ENCODE assay signal across 9 cellular contexts in the genomic region with DNA sequence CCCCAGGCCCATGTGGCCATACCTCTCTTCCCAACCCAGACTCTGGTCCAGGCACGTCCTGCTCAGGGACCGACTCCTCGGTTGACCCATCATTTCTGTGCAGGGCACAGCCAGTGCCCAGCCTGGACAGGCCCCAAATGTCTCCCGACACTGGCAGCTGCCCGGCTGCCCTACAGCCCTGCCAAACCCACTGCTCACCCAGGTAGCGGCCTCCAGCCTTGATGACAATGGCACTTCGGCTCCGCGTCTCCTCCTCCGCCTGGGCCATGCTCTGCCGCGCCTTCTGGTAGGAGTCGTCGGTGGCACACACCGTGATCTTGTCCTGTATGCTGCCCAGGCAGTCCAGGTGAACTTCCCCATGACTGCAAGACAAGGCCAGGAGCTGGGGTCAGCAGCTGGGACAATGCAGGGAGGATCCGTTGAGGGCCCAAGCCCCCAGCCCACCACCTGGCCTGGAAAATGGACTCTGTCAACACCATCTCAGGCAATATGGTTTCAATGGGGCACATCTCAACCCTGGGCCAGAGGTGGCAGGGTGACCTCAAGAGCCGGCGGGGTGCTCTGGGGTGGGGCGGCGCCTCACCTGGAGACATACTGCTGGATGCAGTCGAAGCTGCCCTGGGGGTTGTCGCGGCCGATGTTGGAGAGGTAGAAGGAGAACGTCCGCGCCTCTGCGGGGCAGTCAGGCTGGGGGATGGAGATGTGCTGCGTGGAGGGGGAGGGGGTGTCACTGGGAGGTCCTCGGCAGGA. TPM values are rescaled to one million over a fixed set of nuclear protein-coding genes. Genes with fewer than 3 reads are reported as not detected.
DNase-seq lines count a peak whose midpoint lies in the region; ATAC-seq and TF ChIP-seq lines count a peak whose summit lies in the region.
"Had no signal": no experiment of that assay in that cellular context is flagged by ENCODE, and none has a peak within 500 bp of the region (broad histone marks: within the 10 kb centered on the region; RNA-seq: fewer than 3 reads in every experiment).

No MANE protein-coding gene starts in this region.

- DNase-seq in HFFc6 (no peak), adrenal gland (no peak), stomach (no peak), cortex of kidney (lab: John Stamatoyannopoulos, UW) (no peak), ACHN (no peak), COR-L47 (lab: John Stamatoyannopoulos, UW) (no peak)
- DNase-seq: kidney glomerular epithelial cell had no signal

- peak overlapping the region; percentile 76 for H3K27ac Mint-ChIP-seq in HFFc6

- no peak for TF ChIP-seq CTCF in HFFc6 (IDR thresholded peaks at IDR 0.05)
- no peak for TF ChIP-seq CTCF in adrenal gland (IDR thresholded peaks at IDR 0.05)
- TF ChIP-seq CTCF in liver (IDR thresholded peaks at IDR 0.05; ENCODE audit: low read depth, low read length, missing input control): no peak
- no peak for TF ChIP-seq CTCF in stomach (IDR thresholded peaks at IDR 0.05)

- TF ChIP-seq RAD21 in liver (IDR thresholded peaks at IDR 0.05): no peak

- in situ Hi-C loops in ACHN (cut with HindIII; ENCODE audit: low pct_ligation_motif_present, low pct_unique_long_range_greater_than_20kb, low sequenced_read_pairs): no loop called here

- WGBS in adrenal gland, 4 donors: 84 to 88% (median 87%) methylated on average over 17 to 30 of the region's 30 CpGs
- 89% methylated on average over 30 of the region's 30 CpGs for WGBS in liver
- 87 to 91% (median 91%) methylated on average over 24 to 30 of the region's 30 CpGs for WGBS in stomach, 5 donors

- H3K4me1 Mint-ChIP-seq in HFFc6 (ENCODE audit: low read depth): peaks cover 56% of the 10 kb centered on the region

- no peak for ATAC-seq in HG02852 (IDR thresholded peaks at IDR 0.05; ENCODE audit: unreplicated experiment)

- H3K27me3 Mint-ChIP-seq in HFFc6 (ENCODE audit: insufficient read depth): peaks cover 4% of the 10 kb centered on the region

- intact Hi-C loops in adrenal gland (cut with DNase I) (loop anchor here (5.0 to 10.0 kb wide), 4 partner anchors 49 to 459 kb away; no protein-coding TSS in a partner anchor), stomach (cut with DNase I; ENCODE audit: low total_unique reads) (loop anchor here (10.0 kb wide), 1 partner anchor 99 kb away; no protein-coding TSS in a partner anchor)

- H3K36me3 ChIP-seq in adrenal gland (replicated peaks in 1 of 2) (peaks cover 0 to 22% of the 10 kb centered on the region in 2 donors), liver (ENCODE audit: control insufficient read depth in 4 of 4, insufficient read depth in 3 of 4, low read depth in 1 of 4, low read length in 3 of 4) (peaks cover 3 to 14% (median 7%) of the 10 kb centered on the region in 4 donors), stomach (peaks cover 15 to 49% (median 34%) of the 10 kb centered on the region in 4 donors)

- H3K9ac ChIP-seq in liver (ENCODE audit: low read depth in 1 of 2, low read length in 2 of 2): no peak overlapping the region

- H3K4me3 Mint-ChIP-seq in HFFc6: no peak overlapping the region

- no peak for TF ChIP-seq EP300 in stomach (IDR thresholded peaks at IDR 0.05)

- peaks cover 14% of the 10 kb centered on the region; the same call in 1 of the 2 replicates for H3K36me3 Mint-ChIP-seq in HFFc6 (ENCODE audit: low read depth)

- H3K27me3 ChIP-seq in adrenal gland (no peaks in the 10 kb centered on the region), liver (ENCODE audit: control insufficient read depth in 4 of 4, insufficient read depth in 4 of 4, low read length in 3 of 4) (no peaks in the 10 kb centered on the region), stomach (no peaks in the 10 kb centered on the region)

- TF ChIP-seq POLR2A in adrenal gland (IDR thresholded peaks at IDR 0.05) (no peak), stomach (IDR thresholded peaks at IDR 0.05) (no peak)

- H3K27ac ChIP-seq in adrenal gland: peak overlapping the region; percentile 33 to 89 (median 70)
- peak overlapping the region; percentile 71 to 80 for H3K27ac ChIP-seq in liver (ENCODE audit: low read depth in 1 of 2, low read length in 2 of 2)
- H3K27ac ChIP-seq in stomach: peak overlapping the region; percentile 42 to 87 (median 85)

- H3K4me1 ChIP-seq in adrenal gland (replicated peaks in 1 of 2): peaks cover 15 to 53% of the 10 kb centered on the region in 2 donors
- peaks cover 22 to 60% (median 49%) of the 10 kb centered on the region in 4 donors for H3K4me1 ChIP-seq in liver (ENCODE audit: control insufficient read depth in 4 of 4, insufficient read depth in 4 of 4, low read length in 3 of 4)
- H3K4me1 ChIP-seq in stomach: peaks cover 71 to 95% (median 79%) of the 10 kb centered on the region in 4 donors

- no peaks in the 10 kb centered on the region for H3K9me3 Mint-ChIP-seq in HFFc6

- H3K9me3 ChIP-seq in adrenal gland (replicated peaks in 1 of 3) (no peaks in the 10 kb centered on the region), liver (ENCODE audit: control insufficient read depth in 4 of 4, low read length in 3 of 4) (no peaks in the 10 kb centered on the region), stomach (no peaks in the 10 kb centered on the region)

- no peak overlapping the region for H3K4me3 ChIP-seq in adrenal gland
- no peak overlapping the region for H3K4me3 ChIP-seq in liver (ENCODE audit: low read depth in 1 of 3, low read length in 3 of 3)
- no peak overlapping the region for H3K4me3 ChIP-seq in stomach

TF ChIP-seq in liver, 16 proteins besides CTCF, POLR2A, EP300 and RAD21 (continues in another document):
- TF ChIP-seq HNF4G (IDR thresholded peaks at IDR 0.05): no peak
- no peak for TF ChIP-seq SP1 (IDR thresholded peaks at IDR 0.05)
- TF ChIP-seq NR2F2 (IDR thresholded peaks at IDR 0.05): no peak
- no peak for TF ChIP-seq GABPA (IDR thresholded peaks at IDR 0.05 in 1 of 2, conservative IDR thresholded peaks at IDR 0.05 in 1 of 2)
- no peak for TF ChIP-seq JUND (IDR thresholded peaks at IDR 0.05)
- TF ChIP-seq, protein P1, sequence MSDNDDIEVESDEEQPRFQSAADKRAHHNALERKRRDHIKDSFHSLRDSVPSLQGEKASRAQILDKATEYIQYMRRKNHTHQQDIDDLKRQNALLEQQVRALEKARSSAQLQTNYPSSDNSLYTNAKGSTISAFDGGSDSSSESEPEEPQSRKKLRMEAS (IDR thresholded peaks at IDR 0.05): no peak
- no peak for TF ChIP-seq HNF4A (conservative IDR thresholded peaks at IDR 0.05)
- TF ChIP-seq, protein P2, sequence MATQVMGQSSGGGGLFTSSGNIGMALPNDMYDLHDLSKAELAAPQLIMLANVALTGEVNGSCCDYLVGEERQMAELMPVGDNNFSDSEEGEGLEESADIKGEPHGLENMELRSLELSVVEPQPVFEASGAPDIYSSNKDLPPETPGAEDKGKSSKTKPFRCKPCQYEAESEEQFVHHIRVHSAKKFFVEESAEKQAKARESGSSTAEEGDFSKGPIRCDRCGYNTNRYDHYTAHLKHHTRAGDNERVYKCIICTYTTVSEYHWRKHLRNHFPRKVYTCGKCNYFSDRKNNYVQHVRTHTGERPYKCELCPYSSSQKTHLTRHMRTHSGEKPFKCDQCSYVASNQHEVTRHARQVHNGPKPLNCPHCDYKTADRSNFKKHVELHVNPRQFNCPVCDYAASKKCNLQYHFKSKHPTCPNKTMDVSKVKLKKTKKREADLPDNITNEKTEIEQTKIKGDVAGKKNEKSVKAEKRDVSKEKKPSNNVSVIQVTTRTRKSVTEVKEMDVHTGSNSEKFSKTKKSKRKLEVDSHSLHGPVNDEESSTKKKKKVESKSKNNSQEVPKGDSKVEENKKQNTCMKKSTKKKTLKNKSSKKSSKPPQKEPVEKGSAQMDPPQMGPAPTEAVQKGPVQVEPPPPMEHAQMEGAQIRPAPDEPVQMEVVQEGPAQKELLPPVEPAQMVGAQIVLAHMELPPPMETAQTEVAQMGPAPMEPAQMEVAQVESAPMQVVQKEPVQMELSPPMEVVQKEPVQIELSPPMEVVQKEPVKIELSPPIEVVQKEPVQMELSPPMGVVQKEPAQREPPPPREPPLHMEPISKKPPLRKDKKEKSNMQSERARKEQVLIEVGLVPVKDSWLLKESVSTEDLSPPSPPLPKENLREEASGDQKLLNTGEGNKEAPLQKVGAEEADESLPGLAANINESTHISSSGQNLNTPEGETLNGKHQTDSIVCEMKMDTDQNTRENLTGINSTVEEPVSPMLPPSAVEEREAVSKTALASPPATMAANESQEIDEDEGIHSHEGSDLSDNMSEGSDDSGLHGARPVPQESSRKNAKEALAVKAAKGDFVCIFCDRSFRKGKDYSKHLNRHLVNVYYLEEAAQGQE (IDR thresholded peaks at IDR 0.05): no peak
- TF ChIP-seq FOXA2 (IDR thresholded peaks at IDR 0.05): no peak
- no peak for TF ChIP-seq EGR1 (IDR thresholded peaks at IDR 0.05; ENCODE audit: low read depth in 2 of 2)
- TF ChIP-seq YY1 (IDR thresholded peaks at IDR 0.05): no peak
- no peak for TF ChIP-seq RXRA (IDR thresholded peaks at IDR 0.05)

RNA-seq across cellular contexts. Expression of a gene that starts 27.5 kb away (rescaled TPM):
- total RNA-seq in HFFc6 (2021; fragmentation: NEBNext Ultra II Directional; extraction: Animal tissue kit (Norgen Biotek cat#: 25700)): 1 to 10 TPM; 2.3 to 3.7 (median 3.2) TPM
- total RNA-seq in adrenal gland (100 to 1,000 TPM in 3 of 8 donors, 10 to 100 TPM in 5; 32.3 to 211 (median 78.7) TPM), liver (10 to 100 TPM in 1 of 2 donors, 1 to 10 TPM in 1; 8.0 to 41.9 TPM), stomach (10 to 100 TPM in 4 of 5 donors, 1 to 10 TPM in 1; 7.8 to 47.3 (median 15.8) TPM)
- polyA plus RNA-seq in adrenal gland (100 to 1,000 TPM in 2 of 3 donors, 1 to 10 TPM in 1; 3.2 to 313 (median 125) TPM), liver (10 to 100 TPM in 1 of 2 donors, 1 to 10 TPM in 1; 4.7 to 12.1 TPM), stomach (10 to 100 TPM in 2 of 3 donors, 1 to 10 TPM in 1; 9.5 to 39.7 (median 15.0) TPM)

RNA-seq across cellular contexts. Expression of a gene that starts 46.2 kb away (rescaled TPM):
- total RNA-seq in HFFc6 (2021; fragmentation: NEBNext Ultra II Directional; extraction: Animal tissue kit (Norgen Biotek cat#: 25700)): 10 to 100 TPM; 76.4 to 84.3 (median 80.4) TPM
- total RNA-seq in adrenal gland (100 to 1,000 TPM in 1 of 8 donors, 10 to 100 TPM in 7; 38.9 to 119 (median 73.7) TPM), liver (10 to 100 TPM in 1 of 2 donors, 1 to 10 TPM in 1; 6.4 to 19.0 TPM), stomach (100 to 1,000 TPM in 1 of 5 donors, 10 to 100 TPM in 4; 22.8 to 253 (median 39.7) TPM)
- polyA plus RNA-seq in adrenal gland (100 to 1,000 TPM in 2 of 3 donors, 1 to 10 TPM in 1; 9.1 to 160 (median 136) TPM), liver (10 to 100 TPM in 1 of 2 donors, 1 to 10 TPM in 1; 4.0 to 16.6 TPM), stomach (10 to 100 TPM; 49.9 to 77.6 (median 54.4) TPM)

RNA-seq across cellular contexts. Expression of a gene that starts 56.5 kb away (rescaled TPM):
- 10 to 100 TPM; 15.7 to 17.8 (median 16.4) TPM for total RNA-seq in HFFc6 (2021; fragmentation: NEBNext Ultra II Directional; extraction: Animal tissue kit (Norgen Biotek cat#: 25700))
- total RNA-seq in adrenal gland: 10 to 100 TPM in 7 of 8 donors, 1 to 10 TPM in 1; 9.8 to 28.3 (median 15.2) TPM
- 10 to 100 TPM in 1 of 3 donors, 1 to 10 TPM in 2; 1.8 to 14.3 (median 9.1) TPM for polyA plus RNA-seq in adrenal gland
- total RNA-seq in liver: 10 to 100 TPM in 1 of 2 donors, 1 to 10 TPM in 1; 7.6 to 10.5 TPM
- 1 to 10 TPM; 4.5 to 5.6 TPM for polyA plus RNA-seq in liver
- total RNA-seq in stomach: 10 to 100 TPM in 3 of 5 donors, 1 to 10 TPM in 2; 8.0 to 88.7 (median 13.5) TPM
- polyA plus RNA-seq in stomach: 10 to 100 TPM in 1 of 3 donors, 1 to 10 TPM in 2; 4.1 to 12.7 (median 8.1) TPM
